ENCODE assay signal across 8 cellular contexts in genomic region chr4:102500371-102501175, GRCh38. TPM values are rescaled to one million over a fixed set of nuclear protein-coding genes. Genes with fewer than 3 reads are reported as not detected.
DNase-seq lines count a peak whose midpoint lies in the region; ATAC-seq and TF ChIP-seq lines count a peak whose summit lies in the region.

No MANE protein-coding gene starts in this region.

- TF ChIP-seq CTCF in fibroblast of villous mesenchyme (IDR thresholded peaks at IDR 0.05; ENCODE audit: insufficient read depth, low read depth, low read length) (peak; percentile 4), nephron progenitor cell (IDR thresholded peaks at IDR 0.05) (no peak)

- H3K27ac ChIP-seq in BLaER1, result peak overlapping the region; percentile 99
- peak overlapping the region; percentile 100 for H3K27ac ChIP-seq in urinary bladder (ENCODE audit: low read depth)

- H3K4me2 ChIP-seq in BLaER1, result peak overlapping the region; percentile 88

- peak overlapping the region; percentile 98 for H3K9ac ChIP-seq in BLaER1

- peak overlapping the region; percentile 75 for H3K4me3 Mint-ChIP-seq in nephron progenitor cell

- H3K27me3 Mint-ChIP-seq in nephron progenitor cell (ENCODE audit: low read depth, poor library complexity), result peaks cover 10% of the 10 kb centered on the region

- peaks cover 14% of the 10 kb centered on the region for H3K9me3 Mint-ChIP-seq in nephron progenitor cell

- H3K4me3 ChIP-seq in BLaER1, result peak overlapping the region; percentile 94
- H3K4me3 ChIP-seq in fibroblast of villous mesenchyme (ENCODE audit: low read depth, low read length), result peak overlapping the region; percentile 70
- H3K4me3 ChIP-seq in urinary bladder (ENCODE audit: low read depth, low read length), result peak overlapping the region; percentile 85

- ATAC-seq in GM19023 (IDR thresholded peaks at IDR 0.05; ENCODE audit: unreplicated experiment) (peak; percentile 31), HG03135 (IDR thresholded peaks at IDR 0.05; ENCODE audit: unreplicated experiment) (peak; percentile 31)

- H3K36me3 Mint-ChIP-seq in nephron progenitor cell (ENCODE audit: low read depth), result peaks cover 5% of the 10 kb centered on the region

- H3K4me1 ChIP-seq in BLaER1 (peaks cover 36% of the 10 kb centered on the region), urinary bladder (ENCODE audit: insufficient read depth) (no peaks in the 10 kb centered on the region)

- H3K9me3 ChIP-seq in BLaER1, result no peaks in the 10 kb centered on the region; the same call in 1 of the 2 replicates

- H4K20me1 ChIP-seq in BLaER1, result peaks cover 19% of the 10 kb centered on the region

- WGBS in urinary bladder, result 4% methylated on average over 39 of the region's 39 CpGs

- H3K27me3 ChIP-seq in BLaER1, result no peaks in the 10 kb centered on the region

- H3K4me1 Mint-ChIP-seq in nephron progenitor cell, result peaks cover 36% of the 10 kb centered on the region

- peak; percentile 6 for DNase-seq in NCI-H774 (lab: John Stamatoyannopoulos, UW)
- DNase-seq in activated naive CD4-positive, alpha-beta T cell (lab: John Stamatoyannopoulos, UW), result peak in 3 of 4 experiments; percentile 22 to 35 (median 32)
- DNase-seq in fibroblast of villous mesenchyme (ENCODE audit: low read depth), result peak; percentile 55
- DNase-seq in nephron progenitor cell, result peak; percentile 39

- H3K36me3 ChIP-seq in BLaER1 (no peaks in the 10 kb centered on the region), urinary bladder (ENCODE audit: insufficient read depth) (no peaks in the 10 kb centered on the region)

- H3K27ac Mint-ChIP-seq in nephron progenitor cell, result no peak overlapping the region

RNA-seq across cellular contexts. Expression of gene NFKB1, which starts 0.6 kb away (rescaled TPM):
- 29.3 and 67.4 TPM in 2 replicates for total RNA-seq in fibroblast of villous mesenchyme
- total RNA-seq in urinary bladder, result 38.4 TPM
- 29.4 TPM for polyA plus RNA-seq in urinary bladder

Comparison
In these comparisons a context has a peak if more than half of its experiments do, and no peak if none do; other contexts are left out.
1. Peak in every context shown above with its lines: DNase-seq, ATAC-seq, H3K4me3 ChIP-seq and H3K27ac ChIP-seq.